19 cellular contexts compared by ENCODE assay signal in genomic region chr7:133723044-133723443, GRCh38.
DNase-seq lines count a peak whose midpoint lies in the region; ATAC-seq and TF ChIP-seq lines count a peak whose summit lies in the region.
"Had no signal": no experiment of that assay in that cellular context is flagged by ENCODE, and none has a peak within 500 bp of the region (broad histone marks: within the 10 kb centered on the region; RNA-seq: fewer than 3 reads in every experiment).

No MANE protein-coding gene starts in this region.

- ATAC-seq in DND-41 (ENCODE audit: insufficient read depth, low read depth): no peak
- ATAC-seq: CD8-positive, alpha-beta T cell had no signal

- H3K9ac ChIP-seq in DND-41 (ENCODE audit: low read depth, low read length) (no peak overlapping the region), Loucy (ENCODE audit: low read depth, low read length, poor library complexity, severe bottlenecking) (no peak overlapping the region)

- H3F3A ChIP-seq in Loucy (ENCODE audit: low read depth): no peaks in the 10 kb centered on the region

- H3K4me3 ChIP-seq in DND-41 (ENCODE audit: low read depth in 1 of 2, low read length in 2 of 2) (no peak overlapping the region), Loucy (ENCODE audit: low read length, poor library complexity, severe bottlenecking) (no peak overlapping the region)
- H3K4me3 ChIP-seq: Peyer's patch, SJCRH30 had no signal

- no peak overlapping the region for H3K4me2 ChIP-seq in DND-41 (ENCODE audit: insufficient read depth, low read length)
- no peak overlapping the region for H3K4me2 ChIP-seq in Loucy (ENCODE audit: low read depth, low read length, poor library complexity, severe bottlenecking)

- H3K9me3 ChIP-seq in DND-41 (ENCODE audit: insufficient read depth, low read length, severe bottlenecking) (no peaks in the 10 kb centered on the region), Loucy (ENCODE audit: insufficient read depth, low read depth, low read length) (no peaks in the 10 kb centered on the region)
- H3K9me3 ChIP-seq: Peyer's patch, SJCRH30 had no signal

- H3K36me3 ChIP-seq in DND-41 (ENCODE audit: insufficient read depth, low read length): no peaks in the 10 kb centered on the region
- H3K36me3 ChIP-seq in Loucy (ENCODE audit: insufficient read depth, low read length): no peaks in the 10 kb centered on the region
- H3K36me3 ChIP-seq: Peyer's patch, SJCRH30 had no signal

- H4K20me1 ChIP-seq in DND-41 (ENCODE audit: insufficient read depth, low read length) (no peaks in the 10 kb centered on the region), Loucy (ENCODE audit: insufficient read depth, low read length, poor library complexity, severe bottlenecking) (no peaks in the 10 kb centered on the region)

- H3K27me3 ChIP-seq in DND-41 (ENCODE audit: insufficient read depth, low read length, poor library complexity) (no peaks in the 10 kb centered on the region), Loucy (ENCODE audit: insufficient read depth, low read length, poor library complexity, severe bottlenecking) (no peaks in the 10 kb centered on the region)
- H3K27me3 ChIP-seq: Peyer's patch, SJCRH30 had no signal

- DNase-seq in DND-41: no peak
- peak; percentile 6 for DNase-seq in renal cortical epithelial cell (ENCODE audit: low read depth)
- no peak for DNase-seq in SHP77 treated with DMSO at 0.1 percent for 48 hours (lab: John Stamatoyannopoulos, UW)
- DNase-seq in stimulated activated CD4-positive, alpha-beta T cell treated with anti-CD3 and anti-CD28 coated beads, Interleukin-2, amount 100 ng/mL, for 24 hours: no peak
- no peak for DNase-seq in activated T-cell treated with anti-CD3 and anti-CD28 coated beads, Interleukin-2, amount 50 U/mL, for 1 hour
- DNase-seq: C1 segment of cervical spinal cord; CD8-positive, alpha-beta T cell; H9; HFFc6; Kasumi-1; MV-4-11; NCI-H1105 treated with DMSO at 0.1 percent for 48 hours; NCI-H2081; NCI-H446; NCI-H526; Peyer's patch; SJCRH30 had no signal

- no peaks in the 10 kb centered on the region for H3K9me2 ChIP-seq in Loucy (replicated peaks; ENCODE audit: low read depth, low read length)

- no peaks in the 10 kb centered on the region for H3K79me2 ChIP-seq in DND-41 (ENCODE audit: insufficient read depth, low read length)
- H3K79me2 ChIP-seq in Loucy (ENCODE audit: insufficient read depth, low read length): no peaks in the 10 kb centered on the region

- no peak overlapping the region for H2AFZ ChIP-seq in DND-41 (ENCODE audit: low read depth, low read length)
- H2AFZ ChIP-seq in Loucy (ENCODE audit: low read length): no peak overlapping the region

- TF ChIP-seq CTCF in DND-41 (IDR thresholded peaks at IDR 0.05; ENCODE audit: borderline replicate concordance, extremely low read depth, low read length, poor library complexity, severe bottlenecking) (peak; percentile 13), Loucy (conservative IDR thresholded peaks at IDR 0.05; ENCODE audit: low read length) (peak; percentile 50), VCaP (conservative IDR thresholded peaks at IDR 0.05) (0 out of 2 replicates have a peak, but pooled peaks have one; percentile 11)

- H3K4me1 ChIP-seq in DND-41 (ENCODE audit: insufficient read depth, low read length) (no peaks in the 10 kb centered on the region), Loucy (ENCODE audit: insufficient read depth, low read length, poor library complexity, severe bottlenecking) (peaks cover 25% of the 10 kb centered on the region)
- H3K4me1 ChIP-seq: Peyer's patch had no signal

- no peak overlapping the region for H3K27ac ChIP-seq in DND-41 (ENCODE audit: low read length)
- no peak overlapping the region for H3K27ac ChIP-seq in VCaP
- H3K27ac ChIP-seq: Peyer's patch, SJCRH30 had no signal
